Comparison of ENCODE assay signal across 8 cellular contexts in the genomic region with DNA sequence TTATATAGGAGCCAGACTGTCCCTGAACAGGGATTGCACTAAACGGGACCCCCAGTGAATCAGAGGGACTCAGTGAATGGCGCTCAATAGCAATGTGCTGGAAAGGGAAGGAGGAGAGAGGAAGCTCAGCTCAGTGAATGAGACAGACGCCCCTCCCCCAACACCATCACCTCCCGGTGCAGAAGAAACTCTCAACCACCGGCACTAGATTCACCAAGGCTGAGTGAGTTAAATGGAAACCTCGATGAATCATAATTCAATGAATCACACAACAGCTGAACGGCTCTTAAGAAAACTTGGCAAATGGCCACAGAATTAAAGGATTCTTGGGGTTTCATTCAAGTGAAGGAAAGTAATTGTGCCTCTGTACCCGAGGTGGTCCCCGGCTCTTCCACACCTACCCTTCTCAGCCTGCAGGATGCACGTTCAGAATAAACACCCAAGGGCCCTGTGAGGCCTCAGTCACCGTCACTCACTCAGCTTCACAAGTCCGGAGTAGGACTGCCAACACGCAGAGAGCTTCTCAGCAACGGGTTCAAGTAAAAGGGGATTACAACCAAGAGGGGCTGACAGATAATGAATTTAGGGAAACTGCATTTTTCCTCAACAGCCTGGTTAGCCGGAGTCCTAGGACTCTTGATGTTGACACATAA.
DNase-seq lines count a peak whose midpoint lies in the region; ATAC-seq and TF ChIP-seq lines count a peak whose summit lies in the region.

No MANE protein-coding gene starts in this region.

- ATAC-seq in GM18519 (IDR thresholded peaks at IDR 0.05; ENCODE audit: low FRiP score, unreplicated experiment): no peak
- ATAC-seq in HG03565 (IDR thresholded peaks at IDR 0.05; ENCODE audit: unreplicated experiment): no peak
- no peak for ATAC-seq in GM19328 (IDR thresholded peaks at IDR 0.05; ENCODE audit: unreplicated experiment)

- CTCF ChIA-PET in GM10248 (lab: Yijun Ruan, JAX): interaction anchor here (1.1 kb wide), 1 partner anchor 11 kb away, joined by 4 read pairs; no protein-coding TSS in a partner anchor

- H3K4me3 ChIP-seq in astrocyte of the spinal cord (ENCODE audit: low read depth, low read length): no peak overlapping the region

- POLR2A ChIA-PET in GM10248 (lab: Yijun Ruan, JAX): no interaction called here

- in situ Hi-C loops in astrocyte of the spinal cord (cut with HindIII; ENCODE audit: low sequenced_read_pairs): no loop called here

- TF ChIP-seq CTCF in astrocyte of the spinal cord (IDR thresholded peaks at IDR 0.05; ENCODE audit: low read depth, low read length): no peak
- TF ChIP-seq CTCF in GM10248 (IDR thresholded peaks at IDR 0.05; ENCODE audit: control extremely low read depth, extremely low read depth, low read depth, missing control alignments): no peak

- DNase-seq in ELR (ENCODE audit: low read depth): peak; percentile 93
- DNase-seq in NCI-H226: peak; percentile 74
- peak; percentile 93 for DNase-seq in astrocyte of the spinal cord (ENCODE audit: low read depth, low spot score)
- peak; percentile 21 for DNase-seq in smooth muscle cell of the brain vasculature (ENCODE audit: low read depth, low spot score)
- no peak for DNase-seq in GM10248 (ENCODE audit: extremely low spot score)
